In the genomic region with DNA sequence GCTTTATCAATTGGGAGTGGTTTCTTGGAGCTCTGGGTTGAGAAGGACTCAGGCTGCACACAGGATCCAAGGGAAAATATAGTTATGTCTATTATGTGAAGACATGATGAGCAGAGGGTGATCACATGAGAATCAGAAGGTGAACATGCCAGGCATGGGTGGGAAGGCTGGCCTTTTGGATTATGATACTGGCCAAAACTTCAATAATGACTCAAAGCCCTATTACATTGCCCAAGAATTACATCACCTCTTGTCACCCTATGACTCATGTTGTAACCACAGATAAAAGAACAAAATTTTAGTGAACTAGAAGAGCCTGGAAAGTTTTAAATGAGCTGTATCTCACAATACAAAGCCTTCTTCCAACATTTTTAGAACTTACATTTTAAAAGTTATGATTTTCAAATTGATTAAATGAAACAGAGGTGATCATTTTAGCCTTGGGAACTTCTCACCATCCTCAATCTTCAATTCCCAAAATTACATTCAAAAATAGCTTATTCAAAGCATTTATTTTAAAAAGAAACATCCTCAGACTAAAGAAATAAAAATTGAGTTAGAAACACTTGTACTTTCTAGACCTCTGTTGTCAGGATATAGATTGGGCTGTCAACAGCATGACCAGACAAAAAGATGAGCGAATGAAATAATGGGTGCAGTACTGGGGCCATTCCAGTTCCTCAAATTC, we compare ENCODE assay signal across 3 cellular contexts.
TF ChIP-seq lines count a peak whose summit lies in the region.

No MANE protein-coding gene starts in this region.

TF ChIP-seq in SK-N-SH treated with all-trans-retinoic acid at 6 μM for 48 hours, 23 proteins besides CTCF, POLR2A, EP300 and RAD21:
- TF ChIP-seq, protein P1, sequence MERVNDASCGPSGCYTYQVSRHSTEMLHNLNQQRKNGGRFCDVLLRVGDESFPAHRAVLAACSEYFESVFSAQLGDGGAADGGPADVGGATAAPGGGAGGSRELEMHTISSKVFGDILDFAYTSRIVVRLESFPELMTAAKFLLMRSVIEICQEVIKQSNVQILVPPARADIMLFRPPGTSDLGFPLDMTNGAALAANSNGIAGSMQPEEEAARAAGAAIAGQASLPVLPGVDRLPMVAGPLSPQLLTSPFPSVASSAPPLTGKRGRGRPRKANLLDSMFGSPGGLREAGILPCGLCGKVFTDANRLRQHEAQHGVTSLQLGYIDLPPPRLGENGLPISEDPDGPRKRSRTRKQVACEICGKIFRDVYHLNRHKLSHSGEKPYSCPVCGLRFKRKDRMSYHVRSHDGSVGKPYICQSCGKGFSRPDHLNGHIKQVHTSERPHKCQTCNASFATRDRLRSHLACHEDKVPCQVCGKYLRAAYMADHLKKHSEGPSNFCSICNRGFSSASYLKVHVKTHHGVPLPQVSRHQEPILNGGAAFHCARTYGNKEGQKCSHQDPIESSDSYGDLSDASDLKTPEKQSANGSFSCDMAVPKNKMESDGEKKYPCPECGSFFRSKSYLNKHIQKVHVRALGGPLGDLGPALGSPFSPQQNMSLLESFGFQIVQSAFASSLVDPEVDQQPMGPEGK (CRISPR knock-in tag; IDR thresholded peaks at IDR 0.05; ENCODE audit: borderline replicate concordance), result no peak
- TF ChIP-seq, protein P2, sequence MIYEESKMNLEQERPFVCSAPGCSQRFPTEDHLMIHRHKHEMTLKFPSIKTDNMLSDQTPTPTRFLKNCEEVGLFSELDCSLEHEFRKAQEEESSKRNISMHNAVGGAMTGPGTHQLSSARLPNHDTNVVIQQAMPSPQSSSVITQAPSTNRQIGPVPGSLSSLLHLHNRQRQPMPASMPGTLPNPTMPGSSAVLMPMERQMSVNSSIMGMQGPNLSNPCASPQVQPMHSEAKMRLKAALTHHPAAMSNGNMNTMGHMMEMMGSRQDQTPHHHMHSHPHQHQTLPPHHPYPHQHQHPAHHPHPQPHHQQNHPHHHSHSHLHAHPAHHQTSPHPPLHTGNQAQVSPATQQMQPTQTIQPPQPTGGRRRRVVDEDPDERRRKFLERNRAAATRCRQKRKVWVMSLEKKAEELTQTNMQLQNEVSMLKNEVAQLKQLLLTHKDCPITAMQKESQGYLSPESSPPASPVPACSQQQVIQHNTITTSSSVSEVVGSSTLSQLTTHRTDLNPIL (CRISPR knock-in tag; IDR thresholded peaks at IDR 0.05; ENCODE audit: low read depth), result peak; percentile 42; the same call in 1 of the 2 replicates
- TF ChIP-seq ISL1 (CRISPR knock-in tag; IDR thresholded peaks at IDR 0.05), result 0 out of 2 replicates have a peak, but pooled peaks have one; percentile 31

TF ChIP-seq in SK-N-SH, 30 proteins besides CTCF, POLR2A, EP300 and RAD21:
- TF ChIP-seq, protein P3, sequence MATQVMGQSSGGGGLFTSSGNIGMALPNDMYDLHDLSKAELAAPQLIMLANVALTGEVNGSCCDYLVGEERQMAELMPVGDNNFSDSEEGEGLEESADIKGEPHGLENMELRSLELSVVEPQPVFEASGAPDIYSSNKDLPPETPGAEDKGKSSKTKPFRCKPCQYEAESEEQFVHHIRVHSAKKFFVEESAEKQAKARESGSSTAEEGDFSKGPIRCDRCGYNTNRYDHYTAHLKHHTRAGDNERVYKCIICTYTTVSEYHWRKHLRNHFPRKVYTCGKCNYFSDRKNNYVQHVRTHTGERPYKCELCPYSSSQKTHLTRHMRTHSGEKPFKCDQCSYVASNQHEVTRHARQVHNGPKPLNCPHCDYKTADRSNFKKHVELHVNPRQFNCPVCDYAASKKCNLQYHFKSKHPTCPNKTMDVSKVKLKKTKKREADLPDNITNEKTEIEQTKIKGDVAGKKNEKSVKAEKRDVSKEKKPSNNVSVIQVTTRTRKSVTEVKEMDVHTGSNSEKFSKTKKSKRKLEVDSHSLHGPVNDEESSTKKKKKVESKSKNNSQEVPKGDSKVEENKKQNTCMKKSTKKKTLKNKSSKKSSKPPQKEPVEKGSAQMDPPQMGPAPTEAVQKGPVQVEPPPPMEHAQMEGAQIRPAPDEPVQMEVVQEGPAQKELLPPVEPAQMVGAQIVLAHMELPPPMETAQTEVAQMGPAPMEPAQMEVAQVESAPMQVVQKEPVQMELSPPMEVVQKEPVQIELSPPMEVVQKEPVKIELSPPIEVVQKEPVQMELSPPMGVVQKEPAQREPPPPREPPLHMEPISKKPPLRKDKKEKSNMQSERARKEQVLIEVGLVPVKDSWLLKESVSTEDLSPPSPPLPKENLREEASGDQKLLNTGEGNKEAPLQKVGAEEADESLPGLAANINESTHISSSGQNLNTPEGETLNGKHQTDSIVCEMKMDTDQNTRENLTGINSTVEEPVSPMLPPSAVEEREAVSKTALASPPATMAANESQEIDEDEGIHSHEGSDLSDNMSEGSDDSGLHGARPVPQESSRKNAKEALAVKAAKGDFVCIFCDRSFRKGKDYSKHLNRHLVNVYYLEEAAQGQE (IDR thresholded peaks at IDR 0.05; ENCODE audit: low read depth, low read length), result no peak
- TF ChIP-seq GATA2 (CRISPR knock-in tag; IDR thresholded peaks at IDR 0.05) (no peak), MXI1 (IDR thresholded peaks at IDR 0.05; ENCODE audit: low read depth, low read length) (no peak), FOXJ3 (CRISPR knock-in tag; IDR thresholded peaks at IDR 0.05) (no peak)
- TF ChIP-seq, protein P4, sequence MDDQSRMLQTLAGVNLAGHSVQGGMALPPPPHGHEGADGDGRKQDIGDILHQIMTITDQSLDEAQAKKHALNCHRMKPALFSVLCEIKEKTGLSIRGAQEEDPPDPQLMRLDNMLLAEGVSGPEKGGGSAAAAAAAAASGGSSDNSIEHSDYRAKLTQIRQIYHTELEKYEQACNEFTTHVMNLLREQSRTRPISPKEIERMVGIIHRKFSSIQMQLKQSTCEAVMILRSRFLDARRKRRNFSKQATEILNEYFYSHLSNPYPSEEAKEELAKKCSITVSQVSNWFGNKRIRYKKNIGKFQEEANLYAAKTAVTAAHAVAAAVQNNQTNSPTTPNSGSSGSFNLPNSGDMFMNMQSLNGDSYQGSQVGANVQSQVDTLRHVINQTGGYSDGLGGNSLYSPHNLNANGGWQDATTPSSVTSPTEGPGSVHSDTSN (IDR thresholded peaks at IDR 0.05), result no peak

TF ChIP-seq in GM12878, 131 proteins besides CTCF, POLR2A, EP300 and RAD21 (continued from another document and continues in another):
- TF ChIP-seq, protein P5, sequence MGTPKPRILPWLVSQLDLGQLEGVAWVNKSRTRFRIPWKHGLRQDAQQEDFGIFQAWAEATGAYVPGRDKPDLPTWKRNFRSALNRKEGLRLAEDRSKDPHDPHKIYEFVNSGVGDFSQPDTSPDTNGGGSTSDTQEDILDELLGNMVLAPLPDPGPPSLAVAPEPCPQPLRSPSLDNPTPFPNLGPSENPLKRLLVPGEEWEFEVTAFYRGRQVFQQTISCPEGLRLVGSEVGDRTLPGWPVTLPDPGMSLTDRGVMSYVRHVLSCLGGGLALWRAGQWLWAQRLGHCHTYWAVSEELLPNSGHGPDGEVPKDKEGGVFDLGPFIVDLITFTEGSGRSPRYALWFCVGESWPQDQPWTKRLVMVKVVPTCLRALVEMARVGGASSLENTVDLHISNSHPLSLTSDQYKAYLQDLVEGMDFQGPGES (IDR thresholded peaks at IDR 0.05), result no peak
- TF ChIP-seq NR2C2 (IDR thresholded peaks at IDR 0.05; ENCODE audit: borderline replicate concordance, control insufficient read depth, insufficient read length, low read depth) (no peak), ZNF384 (IDR thresholded peaks at IDR 0.05; ENCODE audit: borderline replicate concordance, low read depth, low read length) (no peak), GATAD2B (conservative IDR thresholded peaks at IDR 0.05; ENCODE audit: low read depth) (no peak), FOXK2 (IDR thresholded peaks at IDR 0.05) (no peak), DPF2 (IDR thresholded peaks at IDR 0.05) (no peak), IKZF1 (conservative IDR thresholded peaks at IDR 0.05) (0 out of 2 replicates have a peak, but pooled peaks have one; percentile 10), ATF7 (IDR thresholded peaks at IDR 0.05; ENCODE audit: low read depth) (peak; percentile 44; the same call in 1 of the 2 replicates), SREBF1 (IDR thresholded peaks at IDR 0.05; ENCODE audit: low read length) (no peak)
- TF ChIP-seq, protein P6, sequence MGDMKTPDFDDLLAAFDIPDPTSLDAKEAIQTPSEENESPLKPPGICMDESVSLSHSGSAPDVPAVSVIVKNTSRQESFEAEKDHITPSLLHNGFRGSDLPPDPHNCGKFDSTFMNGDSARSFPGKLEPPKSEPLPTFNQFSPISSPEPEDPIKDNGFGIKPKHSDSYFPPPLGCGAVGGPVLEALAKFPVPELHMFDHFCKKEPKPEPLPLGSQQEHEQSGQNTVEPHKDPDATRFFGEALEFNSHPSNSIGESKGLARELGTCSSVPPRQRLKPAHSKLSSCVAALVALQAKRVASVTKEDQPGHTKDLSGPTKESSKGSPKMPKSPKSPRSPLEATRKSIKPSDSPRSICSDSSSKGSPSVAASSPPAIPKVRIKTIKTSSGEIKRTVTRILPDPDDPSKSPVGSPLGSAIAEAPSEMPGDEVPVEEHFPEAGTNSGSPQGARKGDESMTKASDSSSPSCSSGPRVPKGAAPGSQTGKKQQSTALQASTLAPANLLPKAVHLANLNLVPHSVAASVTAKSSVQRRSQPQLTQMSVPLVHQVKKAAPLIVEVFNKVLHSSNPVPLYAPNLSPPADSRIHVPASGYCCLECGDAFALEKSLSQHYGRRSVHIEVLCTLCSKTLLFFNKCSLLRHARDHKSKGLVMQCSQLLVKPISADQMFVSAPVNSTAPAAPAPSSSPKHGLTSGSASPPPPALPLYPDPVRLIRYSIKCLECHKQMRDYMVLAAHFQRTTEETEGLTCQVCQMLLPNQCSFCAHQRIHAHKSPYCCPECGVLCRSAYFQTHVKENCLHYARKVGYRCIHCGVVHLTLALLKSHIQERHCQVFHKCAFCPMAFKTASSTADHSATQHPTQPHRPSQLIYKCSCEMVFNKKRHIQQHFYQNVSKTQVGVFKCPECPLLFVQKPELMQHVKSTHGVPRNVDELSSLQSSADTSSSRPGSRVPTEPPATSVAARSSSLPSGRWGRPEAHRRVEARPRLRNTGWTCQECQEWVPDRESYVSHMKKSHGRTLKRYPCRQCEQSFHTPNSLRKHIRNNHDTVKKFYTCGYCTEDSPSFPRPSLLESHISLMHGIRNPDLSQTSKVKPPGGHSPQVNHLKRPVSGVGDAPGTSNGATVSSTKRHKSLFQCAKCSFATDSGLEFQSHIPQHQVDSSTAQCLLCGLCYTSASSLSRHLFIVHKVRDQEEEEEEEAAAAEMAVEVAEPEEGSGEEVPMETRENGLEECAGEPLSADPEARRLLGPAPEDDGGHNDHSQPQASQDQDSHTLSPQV (IDR thresholded peaks at IDR 0.05), result no peak
- TF ChIP-seq, protein P7, sequence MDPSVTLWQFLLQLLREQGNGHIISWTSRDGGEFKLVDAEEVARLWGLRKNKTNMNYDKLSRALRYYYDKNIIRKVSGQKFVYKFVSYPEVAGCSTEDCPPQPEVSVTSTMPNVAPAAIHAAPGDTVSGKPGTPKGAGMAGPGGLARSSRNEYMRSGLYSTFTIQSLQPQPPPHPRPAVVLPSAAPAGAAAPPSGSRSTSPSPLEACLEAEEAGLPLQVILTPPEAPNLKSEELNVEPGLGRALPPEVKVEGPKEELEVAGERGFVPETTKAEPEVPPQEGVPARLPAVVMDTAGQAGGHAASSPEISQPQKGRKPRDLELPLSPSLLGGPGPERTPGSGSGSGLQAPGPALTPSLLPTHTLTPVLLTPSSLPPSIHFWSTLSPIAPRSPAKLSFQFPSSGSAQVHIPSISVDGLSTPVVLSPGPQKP (IDR thresholded peaks at IDR 0.05; ENCODE audit: low read depth, low read length), result no peak
- TF ChIP-seq, protein P8, sequence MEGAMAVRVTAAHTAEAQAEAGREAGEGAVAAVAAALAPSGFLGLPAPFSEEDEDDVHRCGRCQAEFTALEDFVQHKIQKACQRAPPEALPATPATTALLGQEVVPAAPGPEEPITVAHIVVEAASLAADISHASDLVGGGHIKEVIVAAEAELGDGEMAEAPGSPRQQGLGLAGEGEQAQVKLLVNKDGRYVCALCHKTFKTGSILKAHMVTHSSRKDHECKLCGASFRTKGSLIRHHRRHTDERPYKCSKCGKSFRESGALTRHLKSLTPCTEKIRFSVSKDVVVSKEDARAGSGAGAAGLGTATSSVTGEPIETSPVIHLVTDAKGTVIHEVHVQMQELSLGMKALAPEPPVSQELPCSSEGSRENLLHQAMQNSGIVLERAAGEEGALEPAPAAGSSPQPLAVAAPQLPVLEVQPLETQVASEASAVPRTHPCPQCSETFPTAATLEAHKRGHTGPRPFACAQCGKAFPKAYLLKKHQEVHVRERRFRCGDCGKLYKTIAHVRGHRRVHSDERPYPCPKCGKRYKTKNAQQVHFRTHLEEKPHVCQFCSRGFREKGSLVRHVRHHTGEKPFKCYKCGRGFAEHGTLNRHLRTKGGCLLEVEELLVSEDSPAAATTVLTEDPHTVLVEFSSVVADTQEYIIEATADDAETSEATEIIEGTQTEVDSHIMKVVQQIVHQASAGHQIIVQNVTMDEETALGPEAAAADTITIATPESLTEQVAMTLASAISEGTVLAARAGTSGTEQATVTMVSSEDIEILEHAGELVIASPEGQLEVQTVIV (IDR thresholded peaks at IDR 0.05; ENCODE audit: borderline replicate concordance, partially characterized antibody), result no peak
- TF ChIP-seq, protein P9, sequence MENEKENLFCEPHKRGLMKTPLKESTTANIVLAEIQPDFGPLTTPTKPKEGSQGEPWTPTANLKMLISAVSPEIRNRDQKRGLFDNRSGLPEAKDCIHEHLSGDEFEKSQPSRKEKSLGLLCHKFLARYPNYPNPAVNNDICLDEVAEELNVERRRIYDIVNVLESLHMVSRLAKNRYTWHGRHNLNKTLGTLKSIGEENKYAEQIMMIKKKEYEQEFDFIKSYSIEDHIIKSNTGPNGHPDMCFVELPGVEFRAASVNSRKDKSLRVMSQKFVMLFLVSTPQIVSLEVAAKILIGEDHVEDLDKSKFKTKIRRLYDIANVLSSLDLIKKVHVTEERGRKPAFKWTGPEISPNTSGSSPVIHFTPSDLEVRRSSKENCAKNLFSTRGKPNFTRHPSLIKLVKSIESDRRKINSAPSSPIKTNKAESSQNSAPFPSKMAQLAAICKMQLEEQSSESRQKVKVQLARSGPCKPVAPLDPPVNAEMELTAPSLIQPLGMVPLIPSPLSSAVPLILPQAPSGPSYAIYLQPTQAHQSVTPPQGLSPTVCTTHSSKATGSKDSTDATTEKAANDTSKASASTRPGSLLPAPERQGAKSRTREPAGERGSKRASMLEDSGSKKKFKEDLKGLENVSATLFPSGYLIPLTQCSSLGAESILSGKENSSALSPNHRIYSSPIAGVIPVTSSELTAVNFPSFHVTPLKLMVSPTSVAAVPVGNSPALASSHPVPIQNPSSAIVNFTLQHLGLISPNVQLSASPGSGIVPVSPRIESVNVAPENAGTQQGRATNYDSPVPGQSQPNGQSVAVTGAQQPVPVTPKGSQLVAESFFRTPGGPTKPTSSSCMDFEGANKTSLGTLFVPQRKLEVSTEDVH (IDR thresholded peaks at IDR 0.05; ENCODE audit: low read depth, partially characterized antibody), result no peak
- TF ChIP-seq, protein P10, sequence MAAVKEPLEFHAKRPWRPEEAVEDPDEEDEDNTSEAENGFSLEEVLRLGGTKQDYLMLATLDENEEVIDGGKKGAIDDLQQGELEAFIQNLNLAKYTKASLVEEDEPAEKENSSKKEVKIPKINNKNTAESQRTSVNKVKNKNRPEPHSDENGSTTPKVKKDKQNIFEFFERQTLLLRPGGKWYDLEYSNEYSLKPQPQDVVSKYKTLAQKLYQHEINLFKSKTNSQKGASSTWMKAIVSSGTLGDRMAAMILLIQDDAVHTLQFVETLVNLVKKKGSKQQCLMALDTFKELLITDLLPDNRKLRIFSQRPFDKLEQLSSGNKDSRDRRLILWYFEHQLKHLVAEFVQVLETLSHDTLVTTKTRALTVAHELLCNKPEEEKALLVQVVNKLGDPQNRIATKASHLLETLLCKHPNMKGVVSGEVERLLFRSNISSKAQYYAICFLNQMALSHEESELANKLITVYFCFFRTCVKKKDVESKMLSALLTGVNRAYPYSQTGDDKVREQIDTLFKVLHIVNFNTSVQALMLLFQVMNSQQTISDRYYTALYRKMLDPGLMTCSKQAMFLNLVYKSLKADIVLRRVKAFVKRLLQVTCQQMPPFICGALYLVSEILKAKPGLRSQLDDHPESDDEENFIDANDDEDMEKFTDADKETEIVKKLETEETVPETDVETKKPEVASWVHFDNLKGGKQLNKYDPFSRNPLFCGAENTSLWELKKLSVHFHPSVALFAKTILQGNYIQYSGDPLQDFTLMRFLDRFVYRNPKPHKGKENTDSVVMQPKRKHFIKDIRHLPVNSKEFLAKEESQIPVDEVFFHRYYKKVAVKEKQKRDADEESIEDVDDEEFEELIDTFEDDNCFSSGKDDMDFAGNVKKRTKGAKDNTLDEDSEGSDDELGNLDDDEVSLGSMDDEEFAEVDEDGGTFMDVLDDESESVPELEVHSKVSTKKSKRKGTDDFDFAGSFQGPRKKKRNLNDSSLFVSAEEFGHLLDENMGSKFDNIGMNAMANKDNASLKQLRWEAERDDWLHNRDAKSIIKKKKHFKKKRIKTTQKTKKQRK (IDR thresholded peaks at IDR 0.05; ENCODE audit: low read depth, low read length), result no peak
